ENCODE assay signal across 9 cellular contexts in genomic region chr6:100796049-100796823, GRCh38.
DNase-seq lines count a peak whose midpoint lies in the region; ATAC-seq lines count a peak whose summit lies in the region.
"Had no signal": no experiment of that assay in that cellular context is flagged by ENCODE, and none has a peak within 500 bp of the region (broad histone marks: within the 10 kb centered on the region; RNA-seq: fewer than 3 reads in every experiment).

No MANE protein-coding gene starts in this region.

- H3K4me1 ChIP-seq in mesenchymal stem cell (ENCODE audit: control insufficient read depth, insufficient read depth, low read depth, low read length) = no peaks in the 10 kb centered on the region
- H3K4me1 ChIP-seq: prostate gland had no signal

- H3K36me3 ChIP-seq in mesenchymal stem cell (ENCODE audit: control insufficient read depth in 1 of 2, insufficient read depth in 2 of 2, low read depth in 1 of 2, low read length in 2 of 2) = peaks cover 0 to 66% of the 10 kb centered on the region in 2 experiments
- H3K36me3 ChIP-seq: prostate gland had no signal

- no peak overlapping the region for H4K91ac ChIP-seq in mesenchymal stem cell (ENCODE audit: low read length)

- ATAC-seq in GM19397 (IDR thresholded peaks at IDR 0.05; ENCODE audit: unreplicated experiment) (peak; percentile 97), HG03025 (IDR thresholded peaks at IDR 0.05; ENCODE audit: low FRiP score, unreplicated experiment) (peak; percentile 96), esophagus mucosa (no peak)

- H2AK5ac ChIP-seq in mesenchymal stem cell (ENCODE audit: low read length, severe bottlenecking) = no peak overlapping the region

- WGBS in mesenchymal stem cell = 79% methylated on average over 2 of the region's 4 CpGs

- H3K4me3 ChIP-seq in mesenchymal stem cell (ENCODE audit: insufficient read depth in 1 of 2, low read depth in 1 of 2, low read length in 2 of 2) = no peak overlapping the region
- H3K4me3 ChIP-seq: prostate gland had no signal

- no peak overlapping the region for H2BK12ac ChIP-seq in mesenchymal stem cell (ENCODE audit: low read length in 2 of 2)

- H3K18ac ChIP-seq in mesenchymal stem cell (ENCODE audit: low read depth in 1 of 2, low read length in 2 of 2) = no peak overlapping the region

- H2AFZ ChIP-seq in mesenchymal stem cell (ENCODE audit: low read depth, low read length) = no peak overlapping the region

- H4K8ac ChIP-seq in mesenchymal stem cell (ENCODE audit: low read length) = no peak overlapping the region

- H2BK5ac ChIP-seq in mesenchymal stem cell (ENCODE audit: low read depth, low read length, poor library complexity, severe bottlenecking) = no peak overlapping the region

- no peak overlapping the region for H3K23ac ChIP-seq in mesenchymal stem cell (ENCODE audit: low read length in 2 of 2)

- H3K9ac ChIP-seq in mesenchymal stem cell (ENCODE audit: low read length) = no peak overlapping the region

- no peaks in the 10 kb centered on the region for H3K27me3 ChIP-seq in mesenchymal stem cell (ENCODE audit: control insufficient read depth in 1 of 2, insufficient read depth in 1 of 2, low read length in 2 of 2)

- H3K4ac ChIP-seq in mesenchymal stem cell (ENCODE audit: low read depth in 1 of 2, low read length in 2 of 2) = no peak overlapping the region

- no peaks in the 10 kb centered on the region for H3K9me3 ChIP-seq in mesenchymal stem cell (ENCODE audit: control insufficient read depth, low read length)
- H3K9me3 ChIP-seq: prostate gland had no signal

- H3K4me2 ChIP-seq in mesenchymal stem cell (ENCODE audit: low read length, poor library complexity, severe bottlenecking) = no peak overlapping the region

- H3K14ac ChIP-seq in mesenchymal stem cell (ENCODE audit: low read length in 2 of 2) = no peak overlapping the region

- H2BK120ac ChIP-seq in mesenchymal stem cell (ENCODE audit: low read depth, low read length) = no peak overlapping the region

- no peak overlapping the region for H3K27ac ChIP-seq in mesenchymal stem cell (ENCODE audit: low read length, poor library complexity, severe bottlenecking)
- H3K27ac ChIP-seq: prostate gland had no signal

- peaks cover 9% of the 10 kb centered on the region for H3K79me1 ChIP-seq in mesenchymal stem cell (replicated peaks; ENCODE audit: low read length, poor library complexity, severe bottlenecking)

- DNase-seq in GF-D8 (lab: John Stamatoyannopoulos, UW) = peak; percentile 26
- peak; percentile 33 to 60 for DNase-seq in NOMO-1 (lab: John Stamatoyannopoulos, UW; ENCODE audit: unreplicated experiment in 2 of 2)
- DNase-seq in SK-N-DZ (ENCODE audit: low spot score) = no peak
- no peak for DNase-seq in COLO829 (ENCODE audit: low spot score)
- no peak for DNase-seq in mesenchymal stem cell

- no peak overlapping the region for H2BK15ac ChIP-seq in mesenchymal stem cell (ENCODE audit: low read depth, poor library complexity, severe bottlenecking)

Comparison
In these comparisons a context has a peak if more than half of its experiments do, and no peak if none do; other contexts are left out.
1. DNase-seq: peak in GF-D8 (single experiment) and NOMO-1 (2 of 2); none in SK-N-DZ (single experiment), COLO829 (single experiment) and mesenchymal stem cell (single experiment).